20 cellular contexts compared by ENCODE assay signal in the genomic region with DNA sequence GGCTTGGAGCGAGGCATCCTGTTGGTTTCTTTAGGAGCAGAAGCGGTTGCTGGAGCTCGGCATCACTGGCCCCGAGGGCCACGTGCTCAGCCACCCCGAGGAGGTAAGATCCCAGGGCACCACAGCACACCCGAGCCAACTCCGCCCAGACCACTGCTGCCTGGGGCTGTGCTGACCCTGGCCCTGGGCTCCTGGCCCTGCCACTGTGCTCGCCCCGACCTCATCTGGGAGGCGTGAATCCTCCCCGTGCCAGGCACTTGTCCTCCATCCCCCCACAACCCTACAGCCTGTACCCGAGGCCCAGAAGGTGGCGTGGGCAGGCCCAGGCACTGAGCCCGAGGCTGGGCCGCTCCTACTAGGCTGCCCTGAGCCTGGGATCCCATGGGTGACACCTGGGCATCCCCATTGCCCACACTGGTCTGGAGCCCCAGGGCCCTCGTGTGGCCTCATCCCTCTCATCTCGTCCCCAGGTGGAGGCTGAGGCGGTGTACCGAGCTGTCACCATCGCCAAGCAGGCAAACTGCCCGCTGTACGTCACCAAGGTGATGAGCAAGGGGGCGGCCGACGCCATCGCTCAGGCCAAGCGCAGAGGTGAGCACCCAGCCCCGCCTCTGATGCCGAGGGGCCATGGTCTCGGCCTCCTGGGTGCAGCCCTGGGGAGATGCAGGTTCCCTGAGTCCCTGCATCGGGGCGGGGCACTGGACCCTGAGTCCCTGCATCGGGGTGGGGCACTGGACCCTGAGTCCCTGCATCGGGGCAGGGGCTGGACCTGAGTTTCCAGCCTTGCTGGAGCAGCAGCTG.
"Had no signal": no experiment of that assay in that cellular context is flagged by ENCODE, and none has a peak within 500 bp of the region (broad histone marks: within the 10 kb centered on the region; RNA-seq: fewer than 3 reads in every experiment).

No MANE protein-coding gene starts in this region.

- DNase-seq: activated CD4-positive, alpha-beta T cell treated with anti-CD3 and anti-CD28 coated beads, Interleukin-2, amount 10 ng/mL, durations not matched to agents 24 days and 14 days; activated CD8-positive, alpha-beta T cell treated with anti-CD3 and anti-CD28 coated beads for 36 hours; activated naive CD4-positive, alpha-beta T cell; adrenal gland; cortex of kidney; endodermal cell; esophagus squamous epithelium; gastrocnemius medialis; head of caudate nucleus; small intestine; stimulated activated CD4-positive, alpha-beta T cell treated with anti-CD3 and anti-CD28 coated beads, Interleukin-2, amount 100 ng/mL, for 48 hours; stimulated activated CD8-positive, alpha-beta memory T cell treated with anti-CD3 and anti-CD28 coated beads, Interleukin-4, amount 100 ng/mL, for 48 hours; stimulated activated naive B cell treated with anti-CD40 and anti-IgM and Interleukin-4, amounts not matched to agents 10 μg/mL and 1 μg/mL and 100 μg/mL, for 72 hours; SW 1271; T-helper 17 cell; transverse colon had no signal

- ATAC-seq: gastrocnemius medialis; left lobe of liver; sciatic nerve; stimulated activated naive B cell treated with anti-CD40 and anti-IgM and Interleukin-4, amounts not matched to agents 10 μg/mL and 1 μg/mL and 100 μg/mL, for 72 hours; T-helper 17 cell had no signal

- H3K9me3 ChIP-seq: adrenal gland, breast epithelium, esophagus squamous epithelium, gastrocnemius medialis, transverse colon had no signal

- H3K27me3 ChIP-seq: adrenal gland, gastrocnemius medialis, transverse colon had no signal

- H3K4me1 ChIP-seq: adrenal gland, breast epithelium, esophagus squamous epithelium, gastrocnemius medialis, parathyroid adenoma, transverse colon had no signal

- H3K36me3 ChIP-seq: adrenal gland, breast epithelium, esophagus squamous epithelium, gastrocnemius medialis, transverse colon had no signal

- H3K27ac ChIP-seq: adrenal gland, breast epithelium, esophagus squamous epithelium, gastrocnemius medialis, parathyroid adenoma, transverse colon had no signal

- H3K4me3 ChIP-seq: adrenal gland, breast epithelium, esophagus squamous epithelium, gastrocnemius medialis, transverse colon had no signal
